ENCODE assay signal across 1 cellular context in the genomic region with DNA sequence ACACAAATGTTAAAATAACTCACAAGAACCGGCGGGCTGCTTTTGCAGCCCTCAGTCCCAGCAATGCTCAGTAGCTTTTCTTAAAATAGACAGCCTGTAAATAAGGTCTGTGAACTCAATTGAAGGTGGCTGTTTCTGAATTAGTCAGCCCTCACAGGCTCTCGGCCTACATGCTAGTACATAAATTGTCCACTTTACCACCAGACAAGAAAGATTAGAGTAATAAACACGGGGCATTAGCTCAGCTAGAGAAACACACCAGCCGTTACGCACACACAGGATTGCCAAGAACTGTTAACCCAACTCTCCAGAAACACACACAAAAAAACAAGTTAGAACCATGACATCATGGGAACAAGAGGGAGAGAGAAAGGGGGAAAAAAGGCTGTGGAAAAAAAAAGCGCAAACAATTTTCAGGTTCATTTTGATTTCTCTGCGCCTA.
TF ChIP-seq lines count a peak whose summit lies in the region.

No MANE protein-coding gene starts in this region.

TF ChIP-seq in K562, 482 proteins besides CTCF, POLR2A, EP300 and RAD21 (continued from another document):
- TF ChIP-seq, protein P1, sequence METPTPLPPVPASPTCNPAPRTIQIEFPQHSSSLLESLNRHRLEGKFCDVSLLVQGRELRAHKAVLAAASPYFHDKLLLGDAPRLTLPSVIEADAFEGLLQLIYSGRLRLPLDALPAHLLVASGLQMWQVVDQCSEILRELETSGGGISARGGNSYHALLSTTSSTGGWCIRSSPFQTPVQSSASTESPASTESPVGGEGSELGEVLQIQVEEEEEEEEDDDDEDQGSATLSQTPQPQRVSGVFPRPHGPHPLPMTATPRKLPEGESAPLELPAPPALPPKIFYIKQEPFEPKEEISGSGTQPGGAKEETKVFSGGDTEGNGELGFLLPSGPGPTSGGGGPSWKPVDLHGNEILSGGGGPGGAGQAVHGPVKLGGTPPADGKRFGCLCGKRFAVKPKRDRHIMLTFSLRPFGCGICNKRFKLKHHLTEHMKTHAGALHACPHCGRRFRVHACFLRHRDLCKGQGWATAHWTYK (CRISPR knock-in tag; IDR thresholded peaks at IDR 0.05), result no peak
- TF ChIP-seq KLF1 (tag; IDR thresholded peaks at IDR 0.05) (no peak), MTA3 (IDR thresholded peaks at IDR 0.05; ENCODE audit: borderline replicate concordance) (no peak), MAZ (CRISPR knock-in tag; conservative IDR thresholded peaks at IDR 0.05 in 1 of 2, IDR thresholded peaks at IDR 0.05 in 1 of 2) (no peak)
